ENCODE assay signal across 18 cellular contexts in genomic region chr10:120067427-120067826, GRCh38.
"Had no signal": no experiment of that assay in that cellular context is flagged by ENCODE, and none has a peak within 500 bp of the region (broad histone marks: within the 10 kb centered on the region; RNA-seq: fewer than 3 reads in every experiment).

No MANE protein-coding gene starts in this region.

- H3K27ac ChIP-seq: neural progenitor cell, neutrophil, ovary, pancreas, parathyroid adenoma, prostate gland, psoas muscle, right atrium auricular region, right lobe of liver, sigmoid colon, skin epidermis, spleen had no signal

- H3K36me3 ChIP-seq: neural progenitor cell, neutrophil, ovary, pancreas, prostate gland, right atrium auricular region, right lobe of liver, sigmoid colon, spleen had no signal

- H3K4me3 ChIP-seq: neural progenitor cell, ovary, pancreas, prostate gland, psoas muscle, right atrium auricular region, right lobe of liver, sigmoid colon, skin epidermis, smooth muscle cell, spleen had no signal

- ATAC-seq: naive thymus-derived CD8-positive, alpha-beta T cell; natural killer cell; natural killer cell treated with Interleukin-12 subunit alpha and Interleukin-12 subunit beta and Interleukin-15 and Interleukin-18, amount 100 ng/mL, for 72 hours; pancreas; psoas muscle; right cardiac atrium; right lobe of liver; sciatic nerve had no signal

- H3K4me1 ChIP-seq: neural progenitor cell, pancreas, parathyroid adenoma, prostate gland, psoas muscle, right atrium auricular region, right lobe of liver, sigmoid colon, spleen had no signal

- H3K9me3 ChIP-seq: neutrophil, ovary, pancreas, prostate gland, psoas muscle, right atrium auricular region, right lobe of liver, sigmoid colon had no signal
